Comparison of ENCODE assay signal across 27 cellular contexts in genomic region chr1:175788586-175789252, GRCh38. TPM values are rescaled to one million over a fixed set of nuclear protein-coding genes. Genes with fewer than 3 reads are reported as not detected.
"Had no signal": no experiment of that assay in that cellular context is flagged by ENCODE, and none has a peak within 500 bp of the region (broad histone marks: within the 10 kb centered on the region; RNA-seq: fewer than 3 reads in every experiment).

No MANE protein-coding gene starts in this region.

- DNase-seq: activated CD4-positive, alpha-beta T cell treated with anti-CD3 and anti-CD28 coated beads for 36 hours; activated CD4-positive, CD25-positive, alpha-beta regulatory T cell; activated CD8-positive, alpha-beta memory T cell treated with anti-CD3 and anti-CD28 coated beads, Interleukin-2, amount 10 ng/mL, durations not matched to agents 7 days and 5 days; activated CD8-positive, alpha-beta T cell treated with anti-CD3 and anti-CD28 coated beads, Interleukin-2, amount 10 ng/mL, durations not matched to agents 7 days and 5 days; activated T-cell treated with anti-CD3 and anti-CD28 coated beads, Interleukin-2, amount 50 U/mL, for 48 hours; effector memory CD8-positive, alpha-beta T cell; erythroblast; gastrocnemius medialis; lower lobe of right lung; mesendoderm; mucosa of descending colon; ovary; stimulated activated CD4-positive, alpha-beta T cell treated with anti-CD3 and anti-CD28 coated beads, Interleukin-1b, Interleukin-23, amount 100 ng/mL, for 48 hours; stimulated activated CD4-positive, alpha-beta T cell treated with anti-CD3 and anti-CD28 coated beads, Interleukin-4, amount 100 ng/mL, for 4 hours; stimulated activated CD8-positive, alpha-beta memory T cell treated with anti-CD3 and anti-CD28 coated beads, Interleukin-4, amount 100 ng/mL, for 48 hours; stimulated activated naive CD8-positive, alpha-beta T cell treated with anti-CD3 and anti-CD28 coated beads, Interleukin-15, amount 100 ng/mL, for 72 hours; T-helper 1 cell; thyroid gland had no signal

- H3K36me3 ChIP-seq: gastrocnemius medialis, lower lobe of right lung, neutrophil, ovary, prostate gland, thyroid gland had no signal

- ATAC-seq: activated CD4-positive, alpha-beta T cell treated with anti-CD3 and anti-CD28 coated beads for 36 hours; activated CD8-positive, alpha-beta memory T cell treated with anti-CD3 and anti-CD28 coated beads, Interleukin-2, amount 10 ng/mL, durations not matched to agents 7 days and 5 days; activated CD8-positive, alpha-beta T cell treated with anti-CD3 and anti-CD28 coated beads, Interleukin-2, amount 10 ng/mL, durations not matched to agents 7 days and 5 days; activated naive CD4-positive, alpha-beta T cell treated with anti-CD3 and anti-CD28 coated beads, Interleukin-2, amount 50 U/mL, for 72 hours; effector memory CD8-positive, alpha-beta T cell; gastrocnemius medialis; lower lobe of right lung; mucosa of descending colon; stimulated activated memory B cell treated with anti-CD40 and anti-IgM and Interleukin-4, amounts not matched to agents 10 μg/mL and 1 μg/mL and 100 μg/mL, for 72 hours; stimulated activated naive CD8-positive, alpha-beta T cell treated with anti-CD3 and anti-CD28 coated beads, Interleukin-15, amount 100 ng/mL, for 72 hours had no signal

- H3K4me3 ChIP-seq: coronary artery, gastrocnemius medialis, lower lobe of right lung, mucosa of descending colon, ovary, prostate gland, smooth muscle cell, thyroid gland had no signal

- H3K4me1 ChIP-seq: lower lobe of right lung, prostate gland, thyroid gland had no signal

- H3K27me3 ChIP-seq: gastrocnemius medialis, neutrophil, ovary, thyroid gland had no signal

- H3K9me3 ChIP-seq: gastrocnemius medialis, lower lobe of right lung, mucosa of descending colon, neutrophil, ovary, prostate gland, thyroid gland had no signal

- H3K27ac ChIP-seq: coronary artery, gastrocnemius medialis, lower lobe of right lung, neutrophil, ovary, prostate gland, thyroid gland had no signal

RNA-seq across cellular contexts. Expression of gene TNR, which starts 45.3 kb away (rescaled TPM):
- total RNA-seq: activated CD8-positive, alpha-beta memory T cell treated with anti-CD3 and anti-CD28 coated beads, Interleukin-2, amount 10 ng/mL, durations not matched to agents 7 days and 5 days; activated CD8-positive, alpha-beta T cell treated with anti-CD3 and anti-CD28 coated beads, Interleukin-2, amount 10 ng/mL, durations not matched to agents 7 days and 5 days; activated naive CD4-positive, alpha-beta T cell treated with anti-CD3 and anti-CD28 coated beads, Interleukin-2, amount 50 U/mL, for 72 hours; bronchial epithelial cell; gastrocnemius medialis; kidney epithelial cell; myocyte; ovary; prostate gland; smooth muscle cell had no signal
- polyA plus RNA-seq: ovary, smooth muscle cell had no signal
